1 cellular context compared by ENCODE assay signal in genomic region chr18:77254711-77255110, GRCh38.
TF ChIP-seq lines count a peak whose summit lies in the region.

No MANE protein-coding gene starts in this region.

TF ChIP-seq in H1, 55 proteins besides CTCF, POLR2A, EP300 and RAD21:
- TF ChIP-seq BACH1 (IDR thresholded peaks at IDR 0.05; ENCODE audit: low read length) (0 out of 2 replicates have a peak, but pooled peaks have one; percentile 57), MAFK (IDR thresholded peaks at IDR 0.05; ENCODE audit: low read depth, low read length) (peak; percentile 71; the same call in 1 of the 2 replicates), CTBP2 (IDR thresholded peaks at IDR 0.05; ENCODE audit: borderline replicate concordance, insufficient read depth, insufficient read length, low read length) (no peak)
TF ChIP-seq in H1: peak in this region for 2.
